In genomic region chr3:40878464-40878905, GRCh38 we compare ENCODE assay signal across 19 cellular contexts.
DNase-seq lines count a peak whose midpoint lies in the region; ATAC-seq, FAIRE-seq and TF ChIP-seq lines count a peak whose summit lies in the region.
"Had no signal": no experiment of that assay in that cellular context is flagged by ENCODE, and none has a peak within 500 bp of the region (broad histone marks: within the 10 kb centered on the region; RNA-seq: fewer than 3 reads in every experiment).

No MANE protein-coding gene starts in this region.

- no peaks in the 10 kb centered on the region for H3K27me3 Mint-ChIP-seq in astrocyte (ENCODE audit: low read depth, unreplicated experiment)
- H3K27me3 Mint-ChIP-seq: activated CD4-positive, alpha-beta T cell treated with anti-CD3 and anti-CD28 coated beads, Interleukin-2, amount 10 ng/mL, durations not matched to agents 7 days and 5 days had no signal

- in situ Hi-C loops in brain microvascular endothelial cell (cut with HindIII; ENCODE audit: low pct_ligation_motif_present, low sequenced_read_pairs): no loop called here

- H3K4me1 Mint-ChIP-seq in astrocyte (ENCODE audit: low read depth, unreplicated experiment): peaks cover 29% of the 10 kb centered on the region
- H3K4me1 Mint-ChIP-seq: activated CD4-positive, alpha-beta T cell treated with anti-CD3 and anti-CD28 coated beads, Interleukin-2, amount 10 ng/mL, durations not matched to agents 7 days and 5 days; stimulated activated effector memory CD8-positive, alpha-beta T cell treated with anti-CD3 and anti-CD28 coated beads, Interleukin-12 subunit alpha, Interleukin-12 subunit beta, amount 100 ng/mL, for 72 hours had no signal

- intact Hi-C loops in left ventricle myocardium inferior (cut with micrococcal nuclease): loop anchor here (5.0 to 10.0 kb wide), 3 partner anchors 96 to 324 kb away; no protein-coding TSS in a partner anchor
- intact Hi-C loops in tibial artery (cut with DNase I; ENCODE audit: low total_unique reads): loop anchor here (5.0 to 10.0 kb wide), 3 partner anchors 104 to 346 kb away; no protein-coding TSS in a partner anchor

- no peak for TF ChIP-seq CTCF in astrocyte (IDR thresholded peaks at IDR 0.05; ENCODE audit: insufficient read depth, low read depth, low read length)
- TF ChIP-seq CTCF in left ventricle myocardium inferior (IDR thresholded peaks at IDR 0.05; ENCODE audit: borderline replicate concordance): no peak
- no peak for TF ChIP-seq CTCF in omental fat pad (IDR thresholded peaks at IDR 0.05)
- no peak for TF ChIP-seq CTCF in tibial artery (IDR thresholded peaks at IDR 0.05)
- no peak for TF ChIP-seq CTCF in brain microvascular endothelial cell (IDR thresholded peaks at IDR 0.05; ENCODE audit: low read depth, low read length, missing control alignments)

- H3K27ac Mint-ChIP-seq in astrocyte (ENCODE audit: unreplicated experiment): no peak overlapping the region
- H3K27ac Mint-ChIP-seq: activated CD4-positive, alpha-beta T cell treated with anti-CD3 and anti-CD28 coated beads, Interleukin-2, amount 10 ng/mL, durations not matched to agents 7 days and 5 days; stimulated activated effector memory CD8-positive, alpha-beta T cell treated with anti-CD3 and anti-CD28 coated beads, Interleukin-12 subunit alpha, Interleukin-12 subunit beta, amount 100 ng/mL, for 72 hours; T-helper 2 cell treated with Interferon-gamma antibody and Interleukin-4, amounts not matched to agents 5 μg/mL and 100 μg/mL, for 36 hours had no signal

- H3K9me3 ChIP-seq in astrocyte (ENCODE audit: insufficient read depth, low read depth, low read length) (no peaks in the 10 kb centered on the region), left ventricle myocardium inferior (replicated peaks) (peaks cover 8% of the 10 kb centered on the region), tibial artery (no peaks in the 10 kb centered on the region), Karpas-422 (ENCODE audit: low read length) (no peaks in the 10 kb centered on the region)

- H3K36me3 ChIP-seq in astrocyte (ENCODE audit: insufficient read depth, low read length) (no peaks in the 10 kb centered on the region), left ventricle myocardium inferior (no peaks in the 10 kb centered on the region), tibial artery (no peaks in the 10 kb centered on the region), Karpas-422 (ENCODE audit: insufficient read depth, low read length) (no peaks in the 10 kb centered on the region), brain microvascular endothelial cell (replicated peaks) (no peaks in the 10 kb centered on the region)

- no peak for FAIRE-seq in astrocyte (lab: Jason Lieb, UNC)
- FAIRE-seq: GM12891, K562, RCC 7860 had no signal

- H3K9me2 ChIP-seq in Karpas-422 (replicated peaks; ENCODE audit: insufficient read depth, low read length): no peaks in the 10 kb centered on the region

- no peak for DNase-seq in astrocyte (ENCODE audit: low read depth)
- DNase-seq in left ventricle myocardium inferior: no peak
- no peak for DNase-seq in omental fat pad (ENCODE audit: low spot score)
- DNase-seq in tibial artery: no peak
- no peak for DNase-seq in Karpas-422
- no peak for DNase-seq in DMS 273 treated with DMSO at 0.1 percent for 48 hours (lab: John Stamatoyannopoulos, UW)
- DNase-seq in brain microvascular endothelial cell: no peak
- no peak for DNase-seq in left lobe of liver (ENCODE audit: low spot score)
- DNase-seq: activated CD4-positive, alpha-beta T cell treated with anti-CD3 and anti-CD28 coated beads, Interleukin-2, amount 10 ng/mL, durations not matched to agents 7 days and 5 days; EL; kidney glomerular epithelial cell; NCI-H1417 treated with DMSO at 0.1 percent for 48 hours; NCI-H526; stimulated activated CD4-positive, alpha-beta T cell treated with anti-CD3 and anti-CD28 coated beads, Interleukin-2, amount 100 ng/mL, for 48 hours had no signal

- H4K20me1 ChIP-seq in astrocyte (ENCODE audit: insufficient read depth, low read length) (no peaks in the 10 kb centered on the region), Karpas-422 (ENCODE audit: insufficient read depth, low read depth, low read length) (no peaks in the 10 kb centered on the region)

- H3K79me2 ChIP-seq in astrocyte (ENCODE audit: insufficient read depth, low read length): no peaks in the 10 kb centered on the region
- no peaks in the 10 kb centered on the region for H3K79me2 ChIP-seq in Karpas-422 (ENCODE audit: low read length)

- H3K4me3 ChIP-seq in astrocyte (ENCODE audit: insufficient read depth, low read depth, low read length): no peak overlapping the region
- peak overlapping the region; percentile 24 for H3K4me3 ChIP-seq in left ventricle myocardium inferior
- H3K4me3 ChIP-seq in tibial artery: peak overlapping the region; percentile 20 to 40
- no peak overlapping the region for H3K4me3 ChIP-seq in Karpas-422 (ENCODE audit: low read length)
- H3K4me3 ChIP-seq in brain microvascular endothelial cell (ENCODE audit: low read depth, low read length): no peak overlapping the region
- H3K4me3 ChIP-seq: K562 had no signal

- H3K4me3 Mint-ChIP-seq in astrocyte (ENCODE audit: unreplicated experiment): no peak overlapping the region
- H3K4me3 Mint-ChIP-seq: activated CD4-positive, alpha-beta T cell treated with anti-CD3 and anti-CD28 coated beads, Interleukin-2, amount 10 ng/mL, durations not matched to agents 7 days and 5 days; stimulated activated effector memory CD8-positive, alpha-beta T cell treated with anti-CD3 and anti-CD28 coated beads, Interleukin-12 subunit alpha, Interleukin-12 subunit beta, amount 100 ng/mL, for 72 hours; T-helper 2 cell treated with Interferon-gamma antibody and Interleukin-4, amounts not matched to agents 5 μg/mL and 100 μg/mL, for 36 hours had no signal

- no peaks in the 10 kb centered on the region for H3K27me3 ChIP-seq in astrocyte (ENCODE audit: insufficient read depth, low read length)
- no peaks in the 10 kb centered on the region for H3K27me3 ChIP-seq in left ventricle myocardium inferior (ENCODE audit: low read depth)
- no peaks in the 10 kb centered on the region for H3K27me3 ChIP-seq in tibial artery
- no peaks in the 10 kb centered on the region for H3K27me3 ChIP-seq in Karpas-422 (ENCODE audit: low read length)
- no peaks in the 10 kb centered on the region for H3K27me3 ChIP-seq in brain microvascular endothelial cell (replicated peaks)

- H3K4me1 ChIP-seq in astrocyte (ENCODE audit: insufficient read depth, low read length) (peaks cover 9% of the 10 kb centered on the region), left ventricle myocardium inferior (peaks cover 38% of the 10 kb centered on the region), tibial artery (peaks cover 0 to 61% (median 35%) of the 10 kb centered on the region in 4 donors), Karpas-422 (ENCODE audit: low read length) (no peaks in the 10 kb centered on the region)

- H3K9me3 Mint-ChIP-seq in astrocyte (ENCODE audit: unreplicated experiment): peaks cover 3% of the 10 kb centered on the region
- H3K9me3 Mint-ChIP-seq: activated CD4-positive, alpha-beta T cell treated with anti-CD3 and anti-CD28 coated beads, Interleukin-2, amount 10 ng/mL, durations not matched to agents 7 days and 5 days; stimulated activated effector memory CD8-positive, alpha-beta T cell treated with anti-CD3 and anti-CD28 coated beads, Interleukin-12 subunit alpha, Interleukin-12 subunit beta, amount 100 ng/mL, for 72 hours; T-helper 2 cell treated with Interferon-gamma antibody and Interleukin-4, amounts not matched to agents 5 μg/mL and 100 μg/mL, for 36 hours had no signal

- H3K9ac ChIP-seq in astrocyte (ENCODE audit: low read length) (no peak overlapping the region), Karpas-422 (ENCODE audit: low read length) (no peak overlapping the region)

- H2AFZ ChIP-seq in astrocyte (ENCODE audit: low read depth, low read length) (peak overlapping the region; percentile 5), Karpas-422 (ENCODE audit: low read length) (no peak overlapping the region)

- peak; percentile 7 for ATAC-seq in omental fat pad (ENCODE audit: low FRiP score)
- ATAC-seq in left lobe of liver: no peak
- ATAC-seq: K562; stimulated activated effector memory CD8-positive, alpha-beta T cell treated with anti-CD3 and anti-CD28 coated beads, Interleukin-12 subunit alpha, Interleukin-12 subunit beta, amount 100 ng/mL, for 72 hours had no signal

- H3K36me3 Mint-ChIP-seq in astrocyte (ENCODE audit: low read depth, unreplicated experiment): no peaks in the 10 kb centered on the region
- H3K36me3 Mint-ChIP-seq: stimulated activated effector memory CD8-positive, alpha-beta T cell treated with anti-CD3 and anti-CD28 coated beads, Interleukin-12 subunit alpha, Interleukin-12 subunit beta, amount 100 ng/mL, for 72 hours had no signal

- H3K4me2 ChIP-seq in astrocyte (ENCODE audit: low read length): peak overlapping the region; percentile 69
- no peak overlapping the region for H3K4me2 ChIP-seq in Karpas-422 (ENCODE audit: low read depth, low read length, poor library complexity, severe bottlenecking)

- H3K27ac ChIP-seq in astrocyte (ENCODE audit: low read depth, low read length) (no peak overlapping the region), left ventricle myocardium inferior (replicated peaks) (peak overlapping the region; percentile 89), tibial artery (peak overlapping the region; percentile 65 to 68), Karpas-422 (ENCODE audit: low read length) (no peak overlapping the region), brain microvascular endothelial cell (no peak overlapping the region)

Comparison
In these comparisons a context has a peak if more than half of its experiments do, and no peak if none do; other contexts are left out.
1. H3K27ac ChIP-seq: peak in left ventricle myocardium inferior (single experiment) and tibial artery (2 of 2); none in astrocyte (single experiment), Karpas-422 (single experiment) and brain microvascular endothelial cell (single experiment).
2. H3K4me3 ChIP-seq: peak in left ventricle myocardium inferior (single experiment) and tibial artery (2 of 2); none in astrocyte (single experiment), Karpas-422 (single experiment) and brain microvascular endothelial cell (single experiment).